23 cellular contexts compared by ENCODE assay signal in genomic region chr19:33802001-33802400, GRCh38.
"Had no signal": no experiment of that assay in that cellular context is flagged by ENCODE, and none has a peak within 500 bp of the region (broad histone marks: within the 10 kb centered on the region; RNA-seq: fewer than 3 reads in every experiment).

No MANE protein-coding gene starts in this region.

- H3K36me3 ChIP-seq: Peyer's patch had no signal

- H3K4me1 Mint-ChIP-seq: activated naive CD8-positive, alpha-beta T cell treated with anti-CD3 and anti-CD28 coated beads for 36 hours had no signal

- H3K27ac ChIP-seq: KMS-11 had no signal

- ATAC-seq: activated CD8-positive, alpha-beta memory T cell treated with anti-CD3 and anti-CD28 coated beads, Interleukin-2, amount 10 ng/mL, durations not matched to agents 7 days and 5 days; activated T-cell treated with anti-CD3 and anti-CD28 coated beads, Interleukin-2, amount 50 U/mL, for 4 hours; WTC11 had no signal

- H3K27ac Mint-ChIP-seq: activated CD4-positive, alpha-beta T cell treated with anti-CD3 and anti-CD28 coated beads, Interleukin-2, amount 10 ng/mL, durations not matched to agents 24 days and 14 days; activated CD8-positive, alpha-beta memory T cell treated with anti-CD3 and anti-CD28 coated beads, Interleukin-2, amount 10 ng/mL, durations not matched to agents 7 days and 5 days; activated naive CD4-positive, alpha-beta T cell treated with anti-CD3 and anti-CD28 coated beads, Interleukin-2, amount 10 ng/mL, durations not matched to agents 7 days and 5 days; activated naive CD8-positive, alpha-beta T cell treated with anti-CD3 and anti-CD28 coated beads for 36 hours; T-helper 1 cell treated with Interleukin-12 subunit alpha and Interleukin-12 subunit beta and Interleukin-4 antibody, amounts not matched to agents 30 μg/mL and 1 μg/mL, for 36 hours had no signal

- H3K4me3 ChIP-seq: Peyer's patch had no signal

- H3K27me3 ChIP-seq: Peyer's patch had no signal

- H3K9me3 Mint-ChIP-seq: activated CD4-positive, alpha-beta T cell treated with anti-CD3 and anti-CD28 coated beads, Interleukin-2, amount 10 ng/mL, durations not matched to agents 24 days and 14 days; activated naive CD4-positive, alpha-beta T cell treated with anti-CD3 and anti-CD28 coated beads, Interleukin-2, amount 10 ng/mL, durations not matched to agents 7 days and 5 days; activated naive CD8-positive, alpha-beta T cell treated with anti-CD3 and anti-CD28 coated beads for 36 hours; activated T-cell treated with anti-CD3 and anti-CD28 coated beads, Interleukin-2, amount 50 U/mL, for 4 hours; T-helper 1 cell treated with Interleukin-12 subunit alpha and Interleukin-12 subunit beta and Interleukin-4 antibody, amounts not matched to agents 30 μg/mL and 1 μg/mL, for 36 hours; WTC11 had no signal

- H3K4me3 Mint-ChIP-seq: activated CD4-positive, alpha-beta T cell treated with anti-CD3 and anti-CD28 coated beads, Interleukin-2, amount 10 ng/mL, durations not matched to agents 24 days and 14 days; activated CD8-positive, alpha-beta memory T cell treated with anti-CD3 and anti-CD28 coated beads, Interleukin-2, amount 10 ng/mL, durations not matched to agents 7 days and 5 days; activated naive CD4-positive, alpha-beta T cell treated with anti-CD3 and anti-CD28 coated beads, Interleukin-2, amount 10 ng/mL, durations not matched to agents 7 days and 5 days; activated naive CD8-positive, alpha-beta T cell treated with anti-CD3 and anti-CD28 coated beads for 36 hours; activated T-cell treated with anti-CD3 and anti-CD28 coated beads, Interleukin-2, amount 50 U/mL, for 4 hours; T-helper 1 cell treated with Interleukin-12 subunit alpha and Interleukin-12 subunit beta and Interleukin-4 antibody, amounts not matched to agents 30 μg/mL and 1 μg/mL, for 36 hours; WTC11 had no signal

- H3K36me3 Mint-ChIP-seq: activated CD8-positive, alpha-beta memory T cell treated with anti-CD3 and anti-CD28 coated beads, Interleukin-2, amount 10 ng/mL, durations not matched to agents 7 days and 5 days; activated naive CD4-positive, alpha-beta T cell treated with anti-CD3 and anti-CD28 coated beads, Interleukin-2, amount 10 ng/mL, durations not matched to agents 7 days and 5 days; activated naive CD8-positive, alpha-beta T cell treated with anti-CD3 and anti-CD28 coated beads for 36 hours had no signal

- DNase-seq: activated CD4-positive, alpha-beta T cell treated with anti-CD3 and anti-CD28 coated beads, Interleukin-2, amount 10 ng/mL, durations not matched to agents 24 days and 14 days; activated CD4-positive, alpha-beta T cell treated with anti-CD3 and anti-CD28 coated beads, Interleukin-2, amount 50 U/mL, for 48 hours; activated CD4-positive, CD25-positive, alpha-beta regulatory T cell treated with anti-CD3 and anti-CD28 coated beads, Interleukin-2, amount 50 U/mL, for 72 hours; activated CD8-positive, alpha-beta memory T cell treated with anti-CD3 and anti-CD28 coated beads, Interleukin-2, amount 10 ng/mL, durations not matched to agents 7 days and 5 days; activated gamma-delta T cell treated with Interleukin-2 at 50 U/mL for 16 hours; activated naive CD4-positive, alpha-beta T cell treated with anti-CD3 and anti-CD28 coated beads, Interleukin-2, amount 10 ng/mL, durations not matched to agents 7 days and 5 days; activated naive CD8-positive, alpha-beta T cell treated with anti-CD3 and anti-CD28 coated beads for 36 hours; activated T-cell treated with anti-CD3 and anti-CD28 coated beads, Interleukin-2, amount 50 U/mL, for 4 hours; anterior cingulate cortex; caudate nucleus; NCI-H1092; NCI-H1417; NCI-H1930; NCI-H2171 treated with DMSO at 0.1 percent for 48 hours; NCI-H345; NCI-H510A; NCI-H526 treated with DMSO at 0.1 percent for 48 hours; Peyer's patch; SHP77 treated with DMSO at 0.1 percent for 48 hours; T-helper 9 cell had no signal
